Comparison of ENCODE assay signal across 1 cellular context in genomic region chr1:25360596-25361581, GRCh38.
TF ChIP-seq lines count a peak whose summit lies in the region.

No MANE protein-coding gene starts in this region.

TF ChIP-seq in K562, 482 proteins besides CTCF, POLR2A, EP300 and RAD21 (continued from another document and continues in another):
- TF ChIP-seq SRF (CRISPR knock-in tag; IDR thresholded peaks at IDR 0.05), result no peak
- TF ChIP-seq, protein P1, sequence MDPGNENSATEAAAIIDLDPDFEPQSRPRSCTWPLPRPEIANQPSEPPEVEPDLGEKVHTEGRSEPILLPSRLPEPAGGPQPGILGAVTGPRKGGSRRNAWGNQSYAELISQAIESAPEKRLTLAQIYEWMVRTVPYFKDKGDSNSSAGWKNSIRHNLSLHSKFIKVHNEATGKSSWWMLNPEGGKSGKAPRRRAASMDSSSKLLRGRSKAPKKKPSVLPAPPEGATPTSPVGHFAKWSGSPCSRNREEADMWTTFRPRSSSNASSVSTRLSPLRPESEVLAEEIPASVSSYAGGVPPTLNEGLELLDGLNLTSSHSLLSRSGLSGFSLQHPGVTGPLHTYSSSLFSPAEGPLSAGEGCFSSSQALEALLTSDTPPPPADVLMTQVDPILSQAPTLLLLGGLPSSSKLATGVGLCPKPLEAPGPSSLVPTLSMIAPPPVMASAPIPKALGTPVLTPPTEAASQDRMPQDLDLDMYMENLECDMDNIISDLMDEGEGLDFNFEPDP (CRISPR knock-in tag; IDR thresholded peaks at IDR 0.05), result no peak
- 0 out of 2 replicates have a peak, but pooled peaks have one; percentile 29 for TF ChIP-seq CREB3L1 (IDR thresholded peaks at IDR 0.05; ENCODE audit: borderline replicate concordance, low read depth)
- TF ChIP-seq, protein P2, sequence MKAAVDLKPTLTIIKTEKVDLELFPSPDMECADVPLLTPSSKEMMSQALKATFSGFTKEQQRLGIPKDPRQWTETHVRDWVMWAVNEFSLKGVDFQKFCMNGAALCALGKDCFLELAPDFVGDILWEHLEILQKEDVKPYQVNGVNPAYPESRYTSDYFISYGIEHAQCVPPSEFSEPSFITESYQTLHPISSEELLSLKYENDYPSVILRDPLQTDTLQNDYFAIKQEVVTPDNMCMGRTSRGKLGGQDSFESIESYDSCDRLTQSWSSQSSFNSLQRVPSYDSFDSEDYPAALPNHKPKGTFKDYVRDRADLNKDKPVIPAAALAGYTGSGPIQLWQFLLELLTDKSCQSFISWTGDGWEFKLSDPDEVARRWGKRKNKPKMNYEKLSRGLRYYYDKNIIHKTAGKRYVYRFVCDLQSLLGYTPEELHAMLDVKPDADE (conservative IDR thresholded peaks at IDR 0.05; ENCODE audit: control insufficient read depth, low read depth, low read length), result no peak
- peak; percentile 81 for TF ChIP-seq L3MBTL2 (IDR thresholded peaks at IDR 0.05)
- TF ChIP-seq SMARCA4 (IDR thresholded peaks at IDR 0.05), result peak; percentile 58; the same call in 1 of the 2 replicates
- no peak for TF ChIP-seq PCBP1 (IDR thresholded peaks at IDR 0.05; ENCODE audit: low read depth, low read length, poor library complexity, severe bottlenecking)
- no peak for TF ChIP-seq GTF2A2 (tag; IDR thresholded peaks at IDR 0.05)
- TF ChIP-seq YY1 (IDR thresholded peaks at IDR 0.05; ENCODE audit: borderline replicate concordance in 1 of 3, control insufficient read depth in 1 of 3, extremely low read depth in 1 of 3, insufficient read depth in 3 of 3, insufficient read length in 1 of 3, insufficient replicate concordance in 2 of 3, low read depth in 1 of 3, low read length in 2 of 3), result peak in 1 of 3 experiments; percentile 51
- no peak for TF ChIP-seq SMARCB1 (IDR thresholded peaks at IDR 0.05; ENCODE audit: insufficient read length, low read depth)
- TF ChIP-seq HMGN3 (IDR thresholded peaks at IDR 0.05; ENCODE audit: borderline replicate concordance, extremely low read depth, insufficient read length, low read depth, low read length), result no peak
- no peak for TF ChIP-seq CC2D1A (IDR thresholded peaks at IDR 0.05)
- TF ChIP-seq, protein P3, sequence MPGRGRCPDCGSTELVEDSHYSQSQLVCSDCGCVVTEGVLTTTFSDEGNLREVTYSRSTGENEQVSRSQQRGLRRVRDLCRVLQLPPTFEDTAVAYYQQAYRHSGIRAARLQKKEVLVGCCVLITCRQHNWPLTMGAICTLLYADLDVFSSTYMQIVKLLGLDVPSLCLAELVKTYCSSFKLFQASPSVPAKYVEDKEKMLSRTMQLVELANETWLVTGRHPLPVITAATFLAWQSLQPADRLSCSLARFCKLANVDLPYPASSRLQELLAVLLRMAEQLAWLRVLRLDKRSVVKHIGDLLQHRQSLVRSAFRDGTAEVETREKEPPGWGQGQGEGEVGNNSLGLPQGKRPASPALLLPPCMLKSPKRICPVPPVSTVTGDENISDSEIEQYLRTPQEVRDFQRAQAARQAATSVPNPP (IDR thresholded peaks at IDR 0.05; ENCODE audit: borderline replicate concordance, insufficient read depth, insufficient read length), result no peak
- peak; percentile 43; the same call in 1 of the 2 replicates for TF ChIP-seq RAD51 (IDR thresholded peaks at IDR 0.05; ENCODE audit: borderline replicate concordance, low read depth)
- no peak for TF ChIP-seq TEAD2 (tag; IDR thresholded peaks at IDR 0.05)
- 0 out of 4 replicates have a peak, but pooled peaks of 1 of the 2 experiments have one; percentile 36 for TF ChIP-seq MAZ (CRISPR knock-in tag; conservative IDR thresholded peaks at IDR 0.05 in 1 of 2, IDR thresholded peaks at IDR 0.05 in 1 of 2)
- TF ChIP-seq SIX5 (IDR thresholded peaks at IDR 0.05; ENCODE audit: borderline replicate concordance in 1 of 2, insufficient read depth in 1 of 2, low read depth in 1 of 2, low read length in 2 of 2), result no peak
- TF ChIP-seq RCOR1 (IDR thresholded peaks at IDR 0.05; ENCODE audit: borderline replicate concordance in 1 of 2, low read depth in 2 of 2, low read length in 2 of 2), result no peak
- TF ChIP-seq SMAD2 (IDR thresholded peaks at IDR 0.05; ENCODE audit: low read depth, low read length), result no peak
- TF ChIP-seq ILF3 (IDR thresholded peaks at IDR 0.05; ENCODE audit: borderline replicate concordance), result no peak
- TF ChIP-seq MTA3 (IDR thresholded peaks at IDR 0.05; ENCODE audit: borderline replicate concordance), result no peak
- TF ChIP-seq TFAM (CRISPR knock-in tag; conservative IDR thresholded peaks at IDR 0.05), result no peak
- no peak for TF ChIP-seq ZNF589 (CRISPR knock-in tag; IDR thresholded peaks at IDR 0.05; ENCODE audit: low read depth)
- TF ChIP-seq DIDO1 (tag; IDR thresholded peaks at IDR 0.05; ENCODE audit: low read depth), result no peak
- no peak for TF ChIP-seq TRIM25 (IDR thresholded peaks at IDR 0.05; ENCODE audit: borderline replicate concordance)
- no peak for TF ChIP-seq ZSCAN29 (IDR thresholded peaks at IDR 0.05)
- no peak for TF ChIP-seq CREM (IDR thresholded peaks at IDR 0.05; ENCODE audit: low read depth)
- TF ChIP-seq HDAC6 (IDR thresholded peaks at IDR 0.05; ENCODE audit: low read depth, low read length), result no peak
- no peak for TF ChIP-seq ZNF407 (IDR thresholded peaks at IDR 0.05; ENCODE audit: low read depth)
- TF ChIP-seq ZFP30 (CRISPR knock-in tag; IDR thresholded peaks at IDR 0.05; ENCODE audit: borderline replicate concordance), result no peak
- TF ChIP-seq TCFL5 (CRISPR knock-in tag; conservative IDR thresholded peaks at IDR 0.05), result no peak
- TF ChIP-seq PTRF (tag; IDR thresholded peaks at IDR 0.05), result 0 out of 2 replicates have a peak, but pooled peaks have one; percentile 19
- no peak for TF ChIP-seq CBFA2T2 (conservative IDR thresholded peaks at IDR 0.05)
- TF ChIP-seq XRCC4 (IDR thresholded peaks at IDR 0.05; ENCODE audit: extremely low read depth, insufficient read depth, insufficient read length), result no peak
- no peak for TF ChIP-seq HDAC3 (IDR thresholded peaks at IDR 0.05; ENCODE audit: borderline replicate concordance, partially characterized antibody)
- no peak for TF ChIP-seq ZNF696 (CRISPR knock-in tag; conservative IDR thresholded peaks at IDR 0.05)
- no peak for TF ChIP-seq FIP1L1 (IDR thresholded peaks at IDR 0.05; ENCODE audit: low read depth, low read length, poor library complexity, severe bottlenecking)
- no peak for TF ChIP-seq FOXA3 (CRISPR knock-in tag; conservative IDR thresholded peaks at IDR 0.05 in 1 of 2, IDR thresholded peaks at IDR 0.05 in 1 of 2)
- no peak for TF ChIP-seq ADNP (tag; IDR thresholded peaks at IDR 0.05)
- no peak for TF ChIP-seq TAF7 (tag; IDR thresholded peaks at IDR 0.05)
- peak; percentile 58; the same call in 1 of the 2 replicates for TF ChIP-seq TFE3 (CRISPR knock-in tag; IDR thresholded peaks at IDR 0.05)
- no peak for TF ChIP-seq FOXP1 (CRISPR knock-in tag; IDR thresholded peaks at IDR 0.05)
- TF ChIP-seq HDAC1 (IDR thresholded peaks at IDR 0.05), result 0 out of 4 replicates have a peak, but pooled peaks of 1 of the 2 experiments have one; percentile 17
- no peak for TF ChIP-seq ZNF324 (CRISPR knock-in tag; IDR thresholded peaks at IDR 0.05)
- TF ChIP-seq CREBBP (IDR thresholded peaks at IDR 0.05; ENCODE audit: low read depth, low read length), result no peak
- no peak for TF ChIP-seq PHF21A (IDR thresholded peaks at IDR 0.05; ENCODE audit: borderline replicate concordance, low read depth)
- no peak for TF ChIP-seq CXXC5 (CRISPR knock-in tag; IDR thresholded peaks at IDR 0.05)
- TF ChIP-seq ZNF316 (IDR thresholded peaks at IDR 0.05), result no peak
- TF ChIP-seq BRF1 (IDR thresholded peaks at IDR 0.05; ENCODE audit: borderline replicate concordance, extremely low read depth, insufficient read length), result no peak
- TF ChIP-seq ZNF584 (CRISPR knock-in tag; IDR thresholded peaks at IDR 0.05; ENCODE audit: low read depth), result peak; percentile 68; the same call in 1 of the 2 replicates
- TF ChIP-seq MYBL2 (IDR thresholded peaks at IDR 0.05; ENCODE audit: low read depth), result no peak
- no peak for TF ChIP-seq MYBL2 (CRISPR knock-in tag; IDR thresholded peaks at IDR 0.05; ENCODE audit: borderline replicate concordance)
- TF ChIP-seq TEAD4 (IDR thresholded peaks at IDR 0.05; ENCODE audit: low read length), result no peak
- no peak for TF ChIP-seq TEAD4 (CRISPR knock-in tag; IDR thresholded peaks at IDR 0.05; ENCODE audit: borderline replicate concordance)
